19 cellular contexts compared by ENCODE assay signal in genomic region chr1:195761102-195761501, GRCh38.
"Had no signal": no experiment of that assay in that cellular context is flagged by ENCODE, and none has a peak within 500 bp of the region (broad histone marks: within the 10 kb centered on the region; RNA-seq: fewer than 3 reads in every experiment).

No MANE protein-coding gene starts in this region.

- H3K27me3 ChIP-seq: left lung, sigmoid colon, tibial nerve had no signal

- DNase-seq: activated CD4-positive, alpha-beta T cell treated with anti-CD3 and anti-CD28 coated beads for 36 hours; activated CD4-positive, CD25-positive, alpha-beta regulatory T cell; activated CD8-positive, alpha-beta memory T cell treated with anti-CD3 and anti-CD28 coated beads, Interleukin-2, amount 10 ng/mL, durations not matched to agents 7 days and 5 days; activated CD8-positive, alpha-beta T cell treated with anti-CD3 and anti-CD28 coated beads, Interleukin-2, amount 10 ng/mL, durations not matched to agents 7 days and 5 days; activated naive CD8-positive, alpha-beta T cell treated with anti-CD3 and anti-CD28 coated beads, Interleukin-2, amount 50 U/mL, for 24 hours; activated T-cell treated with anti-CD3 and anti-CD28 coated beads, Interleukin-2, amount 50 U/mL, for 48 hours; dermis blood vessel endothelial cell; effector CD4-positive, alpha-beta T cell; left lung; lower lobe of right lung; mesenchymal stem cell; sigmoid colon; stimulated activated CD4-positive, alpha-beta T cell treated with anti-CD3 and anti-CD28 coated beads, Interleukin-15, amount 100 ng/mL, for 24 hours; stimulated activated CD4-positive, alpha-beta T cell treated with anti-CD3 and anti-CD28 coated beads, Interleukin-2, amount 100 ng/mL, for 24 hours; stimulated activated naive CD4-positive, alpha-beta T cell treated with Interleukin-2 at 50 U/mL for 16 hours; T-cell had no signal

- H3K4me1 ChIP-seq: left lung, lower lobe of right lung, sigmoid colon, tibial nerve had no signal

- ATAC-seq: activated CD4-positive, alpha-beta T cell treated with anti-CD3 and anti-CD28 coated beads for 36 hours; activated CD8-positive, alpha-beta memory T cell treated with anti-CD3 and anti-CD28 coated beads, Interleukin-2, amount 10 ng/mL, durations not matched to agents 7 days and 5 days; activated CD8-positive, alpha-beta T cell treated with anti-CD3 and anti-CD28 coated beads, Interleukin-2, amount 10 ng/mL, durations not matched to agents 7 days and 5 days; activated naive CD8-positive, alpha-beta T cell treated with anti-CD3 and anti-CD28 coated beads, Interleukin-2, amount 50 U/mL, for 24 hours; left lung; lower lobe of right lung; natural killer cell treated with Interleukin-12 subunit alpha and Interleukin-12 subunit beta and Interleukin-15 and Interleukin-18, amount 100 ng/mL, for 72 hours; T-cell had no signal

- H3K9me3 ChIP-seq: left lung, lower lobe of right lung, sigmoid colon had no signal

- H3K36me3 ChIP-seq: left lung, lower lobe of right lung, sigmoid colon, tibial nerve had no signal

- H3K4me3 ChIP-seq: left lung, lower lobe of right lung, sigmoid colon, tibial nerve had no signal

- H3K27ac ChIP-seq: epithelial cell of prostate, left lung, lower lobe of right lung, sigmoid colon, tibial nerve had no signal
